Comparison of ENCODE assay signal across 18 cellular contexts in the genomic region with DNA sequence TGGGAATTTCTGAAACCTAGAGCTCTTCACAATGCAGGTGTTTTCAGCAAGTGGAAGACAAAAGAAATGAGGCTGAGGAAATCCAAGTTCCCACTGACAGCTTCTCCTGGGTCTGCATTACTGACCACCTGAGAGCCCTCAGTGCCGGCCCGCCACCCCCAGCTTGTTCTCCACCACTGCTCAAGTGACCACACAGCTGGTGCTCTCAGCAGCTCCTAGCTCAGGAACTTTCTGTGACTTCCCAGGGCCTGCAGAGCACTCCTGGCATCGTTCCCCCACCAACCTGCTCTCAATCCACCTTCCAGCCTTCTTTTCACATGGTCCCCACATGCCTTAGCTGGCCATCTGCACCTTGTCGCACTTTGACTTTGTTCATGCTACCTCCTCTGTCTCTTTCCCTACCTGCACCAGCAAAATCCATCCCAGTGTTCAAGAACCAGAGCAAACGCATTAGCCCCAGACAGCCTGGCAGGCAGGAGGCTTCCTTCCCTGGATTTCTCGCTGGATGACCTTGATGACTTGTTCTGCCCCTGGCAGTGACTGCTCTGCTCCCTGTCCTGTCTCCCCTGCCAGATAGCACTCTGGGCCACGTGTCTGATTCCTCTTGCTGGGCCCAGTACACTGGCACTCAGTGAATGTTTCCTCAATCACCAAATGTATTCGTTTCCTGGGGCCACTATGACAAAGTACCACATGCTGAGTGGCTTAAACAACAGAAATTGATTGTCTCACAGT. TPM values are rescaled to one million over a fixed set of nuclear protein-coding genes. Genes with fewer than 3 reads are reported as not detected.
A peak's percentile ranks its signal among the peaks of the same experiment; 100 is the strongest.
DNase-seq lines count a peak whose midpoint lies in the region; ATAC-seq and TF ChIP-seq lines count a peak whose summit lies in the region.
"Had no signal": no experiment of that assay in that cellular context is flagged by ENCODE, and none has a peak within 500 bp of the region (broad histone marks: within the 10 kb centered on the region; RNA-seq: fewer than 3 reads in every experiment).

No MANE protein-coding gene starts in this region.

- CTCF ChIA-PET in activated naive CD4-positive, alpha-beta T cell treated with anti-CD3 and anti-CD28 coated beads for 36 hours (lab: Charles Lee), result interaction anchor here (0.5 to 1.4 kb wide), 3 partner anchors 12 to 132 kb away, joined by 3 to 9 read pairs (median 3); no protein-coding TSS in a partner anchor

- H3K9me3 ChIP-seq in ascending aorta, result no peaks in the 10 kb centered on the region
- H3K9me3 ChIP-seq in stomach, result no peaks in the 10 kb centered on the region

- peak overlapping the region; percentile 15 to 31 for H3K27ac Mint-ChIP-seq in activated naive CD4-positive, alpha-beta T cell treated with anti-CD3 and anti-CD28 coated beads, Interleukin-2, amount 50 U/mL, for 72 hours
- no peak overlapping the region for H3K27ac Mint-ChIP-seq in activated naive CD4-positive, alpha-beta T cell treated with anti-CD3 and anti-CD28 coated beads for 36 hours
- H3K27ac Mint-ChIP-seq in immature natural killer cell, result peak overlapping the region in 4 of 6 donors; percentile 27 to 82 (median 54)
- H3K27ac Mint-ChIP-seq: GM23338, nephron had no signal

- intact Hi-C loops in activated naive CD4-positive, alpha-beta T cell treated with anti-CD3 and anti-CD28 coated beads for 36 hours (cut with micrococcal nuclease), result no loop called here
- intact Hi-C loops in ascending aorta (cut with DNase I) (no loop called here), stomach (cut with DNase I; ENCODE audit: low total_unique reads) (no loop called here)

- H3K27me3 Mint-ChIP-seq in activated naive CD4-positive, alpha-beta T cell treated with anti-CD3 and anti-CD28 coated beads for 36 hours (ENCODE audit: low read depth), result no peaks in the 10 kb centered on the region
- peaks cover 0 to 2% (median 0%) of the 10 kb centered on the region in 3 donors for H3K27me3 Mint-ChIP-seq in immature natural killer cell (ENCODE audit: low read depth in 3 of 3)

- H3K36me3 ChIP-seq in ascending aorta, result peaks cover 17 to 38% of the 10 kb centered on the region in 2 donors
- peaks cover 31 to 57% (median 57%) of the 10 kb centered on the region in 4 donors for H3K36me3 ChIP-seq in stomach

- H3K4me3 Mint-ChIP-seq in activated naive CD4-positive, alpha-beta T cell treated with anti-CD3 and anti-CD28 coated beads for 36 hours, result no peak overlapping the region
- no peak overlapping the region for H3K4me3 Mint-ChIP-seq in immature natural killer cell
- H3K4me3 Mint-ChIP-seq: GM23338, nephron had no signal

- ATAC-seq in activated naive CD4-positive, alpha-beta T cell treated with anti-CD3 and anti-CD28 coated beads, Interleukin-2, amount 50 U/mL, for 72 hours, result no peak
- ATAC-seq in HG02884 (IDR thresholded peaks at IDR 0.05; ENCODE audit: unreplicated experiment), result no peak
- ATAC-seq: activated CD4-positive, CD25-positive, alpha-beta regulatory T cell treated with anti-CD3 and anti-CD28 coated beads, Interleukin-2, amount 50 U/mL, for 24 hours; GM23338 had no signal

- no peaks in the 10 kb centered on the region for H3K27me3 ChIP-seq in ascending aorta
- no peaks in the 10 kb centered on the region for H3K27me3 ChIP-seq in stomach

- 80 to 86% (median 85%) methylated on average over 7 to 8 of the region's 8 CpGs for WGBS in stomach, 5 donors

- peaks cover 0 to 5% of the 10 kb centered on the region in 2 donors for H3K4me1 ChIP-seq in ascending aorta
- H3K4me1 ChIP-seq in stomach, result no peaks in the 10 kb centered on the region

- H3K27ac ChIP-seq in ascending aorta (peak overlapping the region; percentile 36 to 76), stomach (no peak overlapping the region)

- H3K4me3 ChIP-seq in ascending aorta (no peak overlapping the region), stomach (no peak overlapping the region)
- H3K4me3 ChIP-seq: GM23338 had no signal

- no peak for TF ChIP-seq POLR2A in stomach (IDR thresholded peaks at IDR 0.05)

- H3K36me3 Mint-ChIP-seq in activated naive CD4-positive, alpha-beta T cell treated with anti-CD3 and anti-CD28 coated beads, Interleukin-2, amount 50 U/mL, for 72 hours, result peaks cover 13 to 17% of the 10 kb centered on the region in 2 donors
- H3K36me3 Mint-ChIP-seq in activated naive CD4-positive, alpha-beta T cell treated with anti-CD3 and anti-CD28 coated beads for 36 hours (ENCODE audit: low read depth), result peaks cover 15% of the 10 kb centered on the region
- peaks cover 4 to 29% (median 8%) of the 10 kb centered on the region in 3 donors for H3K36me3 Mint-ChIP-seq in immature natural killer cell

- H3K4me1 Mint-ChIP-seq in activated naive CD4-positive, alpha-beta T cell treated with anti-CD3 and anti-CD28 coated beads for 36 hours (ENCODE audit: low read depth), result no peaks in the 10 kb centered on the region
- H3K4me1 Mint-ChIP-seq in immature natural killer cell, result no peaks in the 10 kb centered on the region
- H3K4me1 Mint-ChIP-seq: GM23338, nephron had no signal

- TF ChIP-seq EP300 in stomach (IDR thresholded peaks at IDR 0.05), result no peak

- TF ChIP-seq CTCF in ascending aorta (IDR thresholded peaks at IDR 0.05) (no peak), stomach (IDR thresholded peaks at IDR 0.05) (no peak)

- DNase-seq in activated naive CD4-positive, alpha-beta T cell treated with anti-CD3 and anti-CD28 coated beads, Interleukin-2, amount 50 U/mL, for 72 hours (ENCODE audit: low spot score in 2 of 2), result no peak
- DNase-seq in activated naive CD4-positive, alpha-beta T cell treated with anti-CD3 and anti-CD28 coated beads for 36 hours, result no peak
- DNase-seq in ascending aorta (ENCODE audit: low spot score in 2 of 2), result no peak
- no peak for DNase-seq in immature natural killer cell
- peak; percentile 17 for DNase-seq in stomach
- no peak for DNase-seq in DMS153 (lab: John Stamatoyannopoulos, UW)
- DNase-seq in DMS114 treated with DMSO at 0.1 percent for 48 hours (lab: John Stamatoyannopoulos, UW; ENCODE audit: unreplicated experiment), result no peak
- DNase-seq: activated T-cell treated with anti-CD3 and anti-CD28 coated beads for 4 hours; amniotic stem cell; COR-L47; foreskin melanocyte; NCI-H226; NK-92 treated with Interleukin-12 subunit alpha and Interleukin-12 subunit beta, amount 100 ng/mL, for 24 hours; T-helper 2 cell had no signal

- H3K9me3 Mint-ChIP-seq in activated naive CD4-positive, alpha-beta T cell treated with anti-CD3 and anti-CD28 coated beads, Interleukin-2, amount 50 U/mL, for 72 hours, result no peaks in the 10 kb centered on the region
- H3K9me3 Mint-ChIP-seq in activated naive CD4-positive, alpha-beta T cell treated with anti-CD3 and anti-CD28 coated beads for 36 hours, result no peaks in the 10 kb centered on the region
- H3K9me3 Mint-ChIP-seq in immature natural killer cell, result no peaks in the 10 kb centered on the region
- H3K9me3 Mint-ChIP-seq: GM23338, nephron had no signal

RNA-seq across cellular contexts. Expression of a gene that starts 35.1 kb away (rescaled TPM):
- 10 to 100 TPM; 55.9 to 60.0 TPM for total RNA-seq in activated naive CD4-positive, alpha-beta T cell treated with anti-CD3 and anti-CD28 coated beads, Interleukin-2, amount 50 U/mL, for 72 hours
- total RNA-seq in activated naive CD4-positive, alpha-beta T cell treated with anti-CD3 and anti-CD28 coated beads for 36 hours, result 10 to 100 TPM; 46.1 to 51.0 TPM
- 40.7 TPM for total RNA-seq in ascending aorta
- polyA plus RNA-seq in immature natural killer cell, result 10 to 100 TPM; 21.5 to 41.8 (median 34.1) TPM
- total RNA-seq in stomach, result 100 to 1,000 TPM in 1 of 5 donors, 10 to 100 TPM in 4; 12.1 to 261 (median 82.1) TPM
- 100 to 1,000 TPM in 2 of 3 donors, 10 to 100 TPM in 1; 95.3 to 143 (median 104) TPM for polyA plus RNA-seq in stomach

RNA-seq across cellular contexts. Expression of a gene that starts 38.3 kb away (rescaled TPM):
- 100 to 1,000 TPM; 255 to 315 TPM for total RNA-seq in activated naive CD4-positive, alpha-beta T cell treated with anti-CD3 and anti-CD28 coated beads, Interleukin-2, amount 50 U/mL, for 72 hours
- total RNA-seq in activated naive CD4-positive, alpha-beta T cell treated with anti-CD3 and anti-CD28 coated beads for 36 hours, result 100 to 1,000 TPM; 412 to 414 TPM
- 13.9 TPM for total RNA-seq in ascending aorta
- polyA plus RNA-seq in immature natural killer cell, result 10 to 100 TPM; 33.9 to 53.7 (median 39.1) TPM
- 100 to 1,000 TPM in 1 of 5 donors, 10 to 100 TPM in 3, 1 to 10 TPM in 1; 8.2 to 149 (median 35.3) TPM for total RNA-seq in stomach
- 100 to 1,000 TPM; 149 to 267 (median 169) TPM for polyA plus RNA-seq in stomach

Comparison
In these comparisons a context has a peak if more than half of its experiments do, and no peak if none do; other contexts are left out.
1. H3K27ac ChIP-seq: peak in ascending aorta (2 of 2); none in stomach (0 of 5).